8 cellular contexts compared by ENCODE assay signal in genomic region chr6:136249336-136249735, GRCh38. TPM values are rescaled to one million over a fixed set of nuclear protein-coding genes. Genes with fewer than 3 reads are reported as not detected.
DNase-seq lines count a peak whose midpoint lies in the region; ATAC-seq and TF ChIP-seq lines count a peak whose summit lies in the region.

No MANE protein-coding gene starts in this region.

- no peak for TF ChIP-seq CTCF in Calu3 (IDR thresholded peaks at IDR 0.05; ENCODE audit: unreplicated experiment)
- no peak for TF ChIP-seq CTCF in choroid plexus epithelial cell (conservative IDR thresholded peaks at IDR 0.05; ENCODE audit: low read depth, low read length)
- no peak for TF ChIP-seq CTCF in neural crest cell (conservative IDR thresholded peaks at IDR 0.05)

- H3K27ac Mint-ChIP-seq in Calu3 (ENCODE audit: unreplicated experiment) (peak overlapping the region; percentile 83), neural crest cell (ENCODE audit: unreplicated experiment) (no peak overlapping the region)

- H3K36me3 ChIP-seq in MG63, result peaks cover 8% of the 10 kb centered on the region

- BruUV-seq in Calu3 (replicated peaks; lab: Mats Ljungman, UMichigan), result no TSS peak

- H3K36me3 Mint-ChIP-seq in Calu3 (ENCODE audit: insufficient read depth, unreplicated experiment) (peaks cover 28% of the 10 kb centered on the region), neural crest cell (ENCODE audit: low read depth) (no peaks in the 10 kb centered on the region)

- intact Hi-C loops in Calu3 (cut with micrococcal nuclease; ENCODE audit: unreplicated experiment), result no loop called here
- intact Hi-C loops in posterior cingulate gyrus (cut with DNase I), result no loop called here

- no peaks in the 10 kb centered on the region for H3K27me3 ChIP-seq in MG63

- no peak for ATAC-seq in HG02610 (IDR thresholded peaks at IDR 0.05; ENCODE audit: unreplicated experiment)
- ATAC-seq in GM19395 (IDR thresholded peaks at IDR 0.05; ENCODE audit: unreplicated experiment), result no peak

- no peaks in the 10 kb centered on the region for H3K27me3 Mint-ChIP-seq in Calu3 (ENCODE audit: unreplicated experiment)
- peaks cover 15% of the 10 kb centered on the region for H3K27me3 Mint-ChIP-seq in neural crest cell (ENCODE audit: low read depth)

- H3K4me3 ChIP-seq in MG63 (peak overlapping the region; percentile 94), choroid plexus epithelial cell (ENCODE audit: low read depth, low read length) (peak overlapping the region; percentile 93)

- H3K4me3 Mint-ChIP-seq in Calu3 (ENCODE audit: low read depth, unreplicated experiment) (peak overlapping the region; percentile 92), neural crest cell (peak overlapping the region; percentile 96)

- no peaks in the 10 kb centered on the region for H3K9me3 Mint-ChIP-seq in Calu3 (ENCODE audit: low read depth, unreplicated experiment)
- no peaks in the 10 kb centered on the region for H3K9me3 Mint-ChIP-seq in neural crest cell

- no peaks in the 10 kb centered on the region for H3K9me3 ChIP-seq in MG63

- DNase-seq in Calu3 (no peak), MG63 (no peak), choroid plexus epithelial cell (ENCODE audit: low read depth) (peak; percentile 39), neural crest cell (ENCODE audit: low read depth, low spot score) (no peak), NCI-H2029 (lab: John Stamatoyannopoulos, UW) (no peak), posterior cingulate gyrus (no peak)

- CTCF ChIA-PET in Calu3 (lab: Charles Lee), result no interaction called here

- H3K4me1 Mint-ChIP-seq in Calu3 (ENCODE audit: low read depth, unreplicated experiment) (peaks cover 16% of the 10 kb centered on the region), neural crest cell (peaks cover 27% of the 10 kb centered on the region)

RNA-seq across cellular contexts. Expression of gene MTFR2, which starts 0.8 kb away (rescaled TPM):
- total RNA-seq in Calu3 (2022) (7.0 and 7.7 TPM in 2 replicates), neural crest cell (5.7 and 6.7 TPM in 2 replicates)
- 5.7 and 16.3 TPM in 2 replicates for total RNA-seq in MG63 (2014; rRNA removed; shearing (Covaris generic); ENCODE audit: low replicate concordance)

RNA-seq across cellular contexts. Expression of gene BCLAF1, which starts 40.3 kb away (rescaled TPM):
- 139 and 154 TPM in 2 replicates for total RNA-seq in Calu3 (2022)
- total RNA-seq in MG63 (2014; rRNA removed; shearing (Covaris generic); ENCODE audit: low replicate concordance), result 58.5 and 108 TPM in 2 replicates
- 253 and 266 TPM in 2 replicates for total RNA-seq in neural crest cell
